17 cellular contexts compared by ENCODE assay signal in genomic region chr13:71869274-71869673, GRCh38. TPM values are rescaled to one million over a fixed set of nuclear protein-coding genes. Genes with fewer than 3 reads are reported as not detected.
"Had no signal": no experiment of that assay in that cellular context is flagged by ENCODE, and none has a peak within 500 bp of the region (broad histone marks: within the 10 kb centered on the region; RNA-seq: fewer than 3 reads in every experiment).

No MANE protein-coding gene starts in this region.

- H3K9me3 Mint-ChIP-seq: activated naive CD4-positive, alpha-beta T cell treated with anti-CD3 and anti-CD28 coated beads, Interleukin-2, amount 50 U/mL, for 72 hours; stimulated activated naive CD8-positive, alpha-beta T cell treated with anti-CD3 and anti-CD28 coated beads, Interleukin-15, amount 100 ng/mL, for 72 hours had no signal

- H3K27ac ChIP-seq: dorsolateral prefrontal cortex, gastrocnemius medialis, heart right ventricle, left ventricle myocardium inferior, ovary, sigmoid colon, upper lobe of left lung had no signal

- DNase-seq: activated CD4-positive, alpha-beta T cell treated with anti-CD3 and anti-CD28 coated beads, Interleukin-2, amount 50 U/mL, for 48 hours; activated gamma-delta T cell; activated T-cell treated with anti-CD3 and anti-CD28 coated beads, Interleukin-2, amount 50 U/mL, for 48 hours; dorsolateral prefrontal cortex; erythroblast; gastrocnemius medialis; heart right ventricle; kidney; left ventricle myocardium inferior; mesenchymal stem cell; ovary; sigmoid colon; stimulated activated CD4-positive, alpha-beta T cell treated with anti-CD3 and anti-CD28 coated beads, Interleukin-1b, Interleukin-23, amount 100 ng/mL, for 48 hours; stimulated activated naive CD8-positive, alpha-beta T cell treated with anti-CD3 and anti-CD28 coated beads, Interleukin-15, amount 100 ng/mL, for 72 hours; upper lobe of left lung had no signal

- H3K36me3 ChIP-seq: gastrocnemius medialis, heart right ventricle, left ventricle myocardium inferior, ovary, sigmoid colon, upper lobe of left lung had no signal

- H3K27me3 ChIP-seq: ovary, upper lobe of left lung had no signal

- H3K27ac Mint-ChIP-seq: activated naive CD4-positive, alpha-beta T cell treated with anti-CD3 and anti-CD28 coated beads, Interleukin-2, amount 50 U/mL, for 72 hours; stimulated activated naive CD8-positive, alpha-beta T cell treated with anti-CD3 and anti-CD28 coated beads, Interleukin-15, amount 100 ng/mL, for 72 hours had no signal

- H3K9me3 ChIP-seq: gastrocnemius medialis, heart right ventricle, left ventricle myocardium inferior, ovary, sigmoid colon, upper lobe of left lung had no signal

- ATAC-seq: activated CD4-positive, CD25-positive, alpha-beta regulatory T cell treated with anti-CD3 and anti-CD28 coated beads, Interleukin-2, amount 50 U/mL, for 24 hours; activated naive CD4-positive, alpha-beta T cell treated with anti-CD3 and anti-CD28 coated beads, Interleukin-2, amount 50 U/mL, for 72 hours; gastrocnemius medialis; heart right ventricle; stimulated activated naive CD8-positive, alpha-beta T cell treated with anti-CD3 and anti-CD28 coated beads, Interleukin-15, amount 100 ng/mL, for 72 hours had no signal

- H3K4me3 ChIP-seq: dorsolateral prefrontal cortex, gastrocnemius medialis, heart right ventricle, left ventricle myocardium inferior, ovary, sigmoid colon, upper lobe of left lung had no signal

- H3K4me3 Mint-ChIP-seq: stimulated activated naive CD8-positive, alpha-beta T cell treated with anti-CD3 and anti-CD28 coated beads, Interleukin-15, amount 100 ng/mL, for 72 hours had no signal

RNA-seq across cellular contexts. Expression of gene DACH1, which starts 2.3 kb away (rescaled TPM):
- total RNA-seq: activated naive CD4-positive, alpha-beta T cell treated with anti-CD3 and anti-CD28 coated beads, Interleukin-2, amount 50 U/mL, for 72 hours had no signal
